ENCODE assay signal across 19 cellular contexts in the genomic region with DNA sequence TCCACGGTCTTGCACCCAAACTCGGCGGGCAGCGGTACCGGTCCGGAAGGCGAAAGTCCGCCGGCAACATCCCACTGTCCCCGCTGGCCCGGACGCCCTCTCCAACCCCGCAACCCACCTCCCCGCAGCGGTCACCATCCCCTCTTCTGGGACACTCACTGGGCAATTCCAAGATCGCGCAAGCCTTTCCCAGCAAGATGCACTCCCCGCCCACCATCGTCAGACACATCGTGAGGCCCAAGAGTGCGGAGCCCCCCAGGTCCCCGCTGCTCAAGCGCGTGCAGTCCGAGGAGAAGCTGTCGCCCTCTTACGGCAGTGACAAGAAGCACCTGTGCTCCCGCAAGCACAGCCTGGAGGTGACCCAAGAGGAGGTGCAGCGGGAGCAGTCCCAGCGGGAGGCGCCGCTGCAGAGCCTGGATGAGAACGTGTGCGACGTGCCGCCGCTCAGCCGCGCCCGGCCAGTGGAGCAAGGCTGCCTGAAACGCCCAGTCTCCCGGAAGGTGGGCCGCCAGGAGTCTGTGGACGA. TPM values are rescaled to one million over a fixed set of nuclear protein-coding genes. Genes with fewer than 3 reads are reported as not detected.
DNase-seq lines count a peak whose midpoint lies in the region; ATAC-seq lines count a peak whose summit lies in the region.
"Had no signal": no experiment of that assay in that cellular context is flagged by ENCODE, and none has a peak within 500 bp of the region (broad histone marks: within the 10 kb centered on the region; RNA-seq: fewer than 3 reads in every experiment).

No MANE protein-coding gene starts in this region.

- no peaks in the 10 kb centered on the region for H3K9me3 Mint-ChIP-seq in activated naive CD4-positive, alpha-beta T cell treated with anti-CD3 and anti-CD28 coated beads for 36 hours
- no peaks in the 10 kb centered on the region for H3K9me3 Mint-ChIP-seq in activated naive CD8-positive, alpha-beta T cell treated with anti-CD3 and anti-CD28 coated beads, Interleukin-2, amount 50 U/mL, for 24 hours
- H3K9me3 Mint-ChIP-seq: nephron progenitor cell had no signal

- peaks cover 26% of the 10 kb centered on the region for H3K36me3 Mint-ChIP-seq in activated naive CD4-positive, alpha-beta T cell treated with anti-CD3 and anti-CD28 coated beads for 36 hours (ENCODE audit: low read depth)
- H3K36me3 Mint-ChIP-seq in activated naive CD8-positive, alpha-beta T cell treated with anti-CD3 and anti-CD28 coated beads, Interleukin-2, amount 50 U/mL, for 24 hours (ENCODE audit: low read depth), result peaks cover 17% of the 10 kb centered on the region

- H3K4me3 ChIP-seq in H7 (ENCODE audit: insufficient read depth, low read depth, low read length), result no peak overlapping the region
- H3K4me3 ChIP-seq: adrenal gland, gastroesophageal sphincter had no signal

- H3K27me3 ChIP-seq in H7 (ENCODE audit: control insufficient read depth, insufficient read depth, low read length), result no peaks in the 10 kb centered on the region
- H3K27me3 ChIP-seq: adrenal gland, gastroesophageal sphincter had no signal

- no peak overlapping the region for H3K4me3 Mint-ChIP-seq in activated naive CD4-positive, alpha-beta T cell treated with anti-CD3 and anti-CD28 coated beads for 36 hours
- peak overlapping the region; percentile 4 for H3K4me3 Mint-ChIP-seq in activated naive CD8-positive, alpha-beta T cell treated with anti-CD3 and anti-CD28 coated beads, Interleukin-2, amount 50 U/mL, for 24 hours
- H3K4me3 Mint-ChIP-seq: nephron progenitor cell had no signal

- CTCF ChIA-PET in activated naive CD4-positive, alpha-beta T cell treated with anti-CD3 and anti-CD28 coated beads for 36 hours (lab: Charles Lee), result interaction anchor here (0.6 to 17.9 kb wide), 3 partner anchors 43 to 176 kb away, joined by 3 to 354 read pairs (median 6); partner anchors contain the start of gene CD180

- no peaks in the 10 kb centered on the region for H3K27me3 Mint-ChIP-seq in activated naive CD4-positive, alpha-beta T cell treated with anti-CD3 and anti-CD28 coated beads for 36 hours (ENCODE audit: low read depth)
- no peaks in the 10 kb centered on the region for H3K27me3 Mint-ChIP-seq in activated naive CD8-positive, alpha-beta T cell treated with anti-CD3 and anti-CD28 coated beads, Interleukin-2, amount 50 U/mL, for 24 hours

- DNase-seq in activated naive CD4-positive, alpha-beta T cell treated with anti-CD3 and anti-CD28 coated beads for 36 hours, result no peak
- no peak for DNase-seq in activated naive CD4-positive, alpha-beta T cell treated with Interleukin-2 at 50 U/mL for 16 hours
- DNase-seq in H7 (peak; percentile 49), posterior vena cava (ENCODE audit: low spot score) (peak; percentile 72), NCI-H345 (lab: John Stamatoyannopoulos, UW) (no peak), NCI-H1436 treated with DMSO at 0.1 percent for 48 hours (lab: John Stamatoyannopoulos, UW) (no peak)
- DNase-seq in activated naive CD8-positive, alpha-beta T cell treated with anti-CD3 and anti-CD28 coated beads, Interleukin-2, amount 50 U/mL, for 24 hours, result no peak
- no peak for DNase-seq in stimulated activated CD4-positive, alpha-beta T cell treated with anti-CD3 and anti-CD28 coated beads, Interleukin-4, amount 100 ng/mL, for 4 hours
- DNase-seq: activated CD4-positive, alpha-beta T cell treated with anti-CD3 and anti-CD28 coated beads for 1 hour; adrenal gland; DMS79; mesendoderm; NCI-H1694; NCI-H774; nephron progenitor cell; stimulated activated CD4-positive, alpha-beta T cell treated with anti-CD3 and anti-CD28 coated beads, Interleukin-2, amount 100 ng/mL, for 24 hours had no signal

- no peak for ATAC-seq in activated naive CD8-positive, alpha-beta T cell treated with anti-CD3 and anti-CD28 coated beads, Interleukin-2, amount 50 U/mL, for 24 hours
- ATAC-seq: esophagus mucosa, gastroesophageal sphincter had no signal

- intact Hi-C loops in activated naive CD4-positive, alpha-beta T cell treated with anti-CD3 and anti-CD28 coated beads for 36 hours (cut with micrococcal nuclease), result no loop called here
- intact Hi-C loops in posterior vena cava (cut with DNase I), result loop anchor here (5.0 kb wide), 2 partner anchors 39 to 44 kb away; no protein-coding TSS in a partner anchor

- H3K4me1 Mint-ChIP-seq in activated naive CD4-positive, alpha-beta T cell treated with anti-CD3 and anti-CD28 coated beads for 36 hours (ENCODE audit: low read depth), result peaks cover 73% of the 10 kb centered on the region
- peaks cover 79% of the 10 kb centered on the region for H3K4me1 Mint-ChIP-seq in activated naive CD8-positive, alpha-beta T cell treated with anti-CD3 and anti-CD28 coated beads, Interleukin-2, amount 50 U/mL, for 24 hours

- no peaks in the 10 kb centered on the region for H3K36me3 ChIP-seq in H7 (replicated peaks; ENCODE audit: control insufficient read depth, insufficient read depth, low read length)

- peak overlapping the region; percentile 50 for H3K27ac Mint-ChIP-seq in activated naive CD4-positive, alpha-beta T cell treated with anti-CD3 and anti-CD28 coated beads for 36 hours
- no peak overlapping the region for H3K27ac Mint-ChIP-seq in activated naive CD8-positive, alpha-beta T cell treated with anti-CD3 and anti-CD28 coated beads, Interleukin-2, amount 50 U/mL, for 24 hours
- H3K27ac Mint-ChIP-seq: nephron progenitor cell had no signal

RNA-seq across cellular contexts. Expression of gene CD180, which starts 33.3 kb away (rescaled TPM):
- total RNA-seq in activated naive CD4-positive, alpha-beta T cell treated with anti-CD3 and anti-CD28 coated beads for 36 hours, result not detected
- total RNA-seq in H7 (2014; rRNA removed; shearing (Covaris generic)), result not detected in 2 replicates
- total RNA-seq in posterior vena cava, result 1 to 10 TPM; 1.4 to 1.5 TPM
- total RNA-seq: bronchial epithelial cell had no signal

Comparison
In these comparisons a context has a peak if more than half of its experiments do, and no peak if none do; other contexts are left out.
1. DNase-seq: peak in H7 (single experiment) and posterior vena cava (single experiment); none in activated naive CD4-positive, alpha-beta T cell treated with anti-CD3 and anti-CD28 coated beads for 36 hours (single experiment), activated naive CD4-positive, alpha-beta T cell treated with Interleukin-2 at 50 U/mL for 16 hours (single experiment), activated naive CD8-positive, alpha-beta T cell treated with anti-CD3 and anti-CD28 coated beads, Interleukin-2, amount 50 U/mL, for 24 hours (single experiment), stimulated activated CD4-positive, alpha-beta T cell treated with anti-CD3 and anti-CD28 coated beads, Interleukin-4, amount 100 ng/mL, for 4 hours (0 of 2), NCI-H345 (single experiment) and NCI-H1436 treated with DMSO at 0.1 percent for 48 hours (single experiment).